In the genomic region with DNA sequence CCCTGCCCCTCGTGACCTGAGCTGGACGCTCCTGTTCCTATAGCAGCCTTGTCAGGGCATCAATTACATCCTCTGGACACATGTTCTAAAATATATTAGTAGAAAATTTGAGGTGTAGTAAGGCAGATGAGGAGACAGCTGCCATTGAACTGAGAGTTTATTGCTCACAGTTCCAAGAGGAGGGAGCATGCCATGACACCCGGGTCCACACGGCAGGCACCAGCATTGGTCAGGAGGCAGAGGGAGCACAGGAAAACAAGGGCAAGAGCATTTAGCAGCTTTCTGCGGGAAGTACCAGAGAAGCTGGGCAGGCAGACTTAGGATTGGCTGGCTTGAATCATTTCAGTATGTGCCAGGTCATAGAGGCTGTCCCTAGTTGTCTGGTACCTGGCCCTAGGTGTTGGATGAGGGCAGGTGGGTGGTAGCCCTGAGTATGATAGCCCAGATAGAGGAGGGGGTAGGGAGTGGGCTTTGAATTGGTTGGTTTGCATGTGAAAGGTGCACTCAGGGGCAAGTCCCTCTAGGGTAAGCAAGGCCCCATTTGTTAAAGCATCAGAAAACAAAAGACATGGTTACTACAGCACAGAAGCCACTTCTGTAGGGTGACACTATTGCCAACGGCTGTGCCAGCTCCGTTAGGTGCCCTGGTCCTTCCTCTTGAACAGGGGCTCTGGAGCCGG, we compare ENCODE assay signal across 27 cellular contexts.
"Had no signal": no experiment of that assay in that cellular context is flagged by ENCODE, and none has a peak within 500 bp of the region (broad histone marks: within the 10 kb centered on the region; RNA-seq: fewer than 3 reads in every experiment).

No MANE protein-coding gene starts in this region.

- H3K4me1 ChIP-seq: ascending aorta, SJCRH30 had no signal

- H3K4me3 Mint-ChIP-seq: activated CD4-positive, alpha-beta T cell treated with anti-CD3 and anti-CD28 coated beads, Interleukin-2, amount 10 ng/mL, durations not matched to agents 24 days and 14 days; activated naive CD4-positive, alpha-beta T cell treated with anti-CD3 and anti-CD28 coated beads, Interleukin-2, amount 50 U/mL, for 24 hours; activated naive CD8-positive, alpha-beta T cell treated with anti-CD3 and anti-CD28 coated beads, Interleukin-2, amount 10 ng/mL, durations not matched to agents 7 days and 5 days; activated T-helper 17 cell treated with anti-CD3 and anti-CD28 coated beads, Interleukin-2, amount 50 U/mL, for 72 hours; central memory CD8-positive, alpha-beta T cell had no signal

- H3K27ac ChIP-seq: ascending aorta, cardiac muscle cell, SJCRH30, SK-N-MC, WERI-Rb-1 had no signal

- H3K36me3 ChIP-seq: ascending aorta, cardiac muscle cell, MG63, SJCRH30, WERI-Rb-1 had no signal

- H3K27me3 ChIP-seq: ascending aorta, cardiac muscle cell, SJCRH30 had no signal

- H3K27me3 Mint-ChIP-seq: activated naive CD4-positive, alpha-beta T cell treated with anti-CD3 and anti-CD28 coated beads, Interleukin-2, amount 50 U/mL, for 24 hours; activated T-helper 17 cell treated with anti-CD3 and anti-CD28 coated beads, Interleukin-2, amount 50 U/mL, for 72 hours had no signal

- H3K4me3 ChIP-seq: ascending aorta, cardiac muscle cell, MG63, SJCRH30, SK-N-MC had no signal

- H3K9me3 Mint-ChIP-seq: central memory CD8-positive, alpha-beta T cell had no signal

- DNase-seq: activated CD4-positive, alpha-beta T cell treated with anti-CD3 and anti-CD28 coated beads, Interleukin-2, amount 10 ng/mL, durations not matched to agents 24 days and 14 days; activated CD4-positive, alpha-beta T cell treated with anti-CD3 and anti-CD28 coated beads, Interleukin-2, amount 50 U/mL, for 4 hours; activated CD8-positive, alpha-beta memory T cell treated with anti-CD3 and anti-CD28 coated beads, Interleukin-2, amount 50 U/mL, for 4 hours; activated gamma-delta T cell; activated naive CD4-positive, alpha-beta T cell treated with Interleukin-2 at 50 U/mL for 16 hours; activated naive CD8-positive, alpha-beta T cell treated with anti-CD3 and anti-CD28 coated beads, Interleukin-2, amount 10 ng/mL, durations not matched to agents 7 days and 5 days; activated T-cell treated with anti-CD3 and anti-CD28 coated beads for 4 hours; activated T-cell treated with anti-CD3 and anti-CD28 coated beads, Interleukin-2, amount 50 U/mL, for 48 hours; Kasumi-1; MG63; NCI-H1105 treated with DMSO at 0.1 percent for 48 hours; NCI-H1436 treated with DMSO at 0.1 percent for 48 hours; NCI-H1694 treated with DMSO at 0.1 percent for 48 hours; NCI-H2029; NCI-H345; NCI-H524 treated with DMSO at 0.1 percent for 48 hours; SHP77; T1000; WERI-Rb-1 had no signal

- ATAC-seq: activated T-helper 17 cell treated with anti-CD3 and anti-CD28 coated beads, Interleukin-2, amount 50 U/mL, for 72 hours; Panc1 had no signal

- H3K27ac Mint-ChIP-seq: activated CD4-positive, alpha-beta T cell treated with anti-CD3 and anti-CD28 coated beads, Interleukin-2, amount 10 ng/mL, durations not matched to agents 24 days and 14 days; activated naive CD4-positive, alpha-beta T cell treated with anti-CD3 and anti-CD28 coated beads, Interleukin-2, amount 50 U/mL, for 24 hours; activated naive CD8-positive, alpha-beta T cell treated with anti-CD3 and anti-CD28 coated beads, Interleukin-2, amount 10 ng/mL, durations not matched to agents 7 days and 5 days; activated T-helper 17 cell treated with anti-CD3 and anti-CD28 coated beads, Interleukin-2, amount 50 U/mL, for 72 hours had no signal

- H3K9me3 ChIP-seq: ascending aorta had no signal
